Comparison of ENCODE assay signal across 8 cellular contexts in the genomic region with DNA sequence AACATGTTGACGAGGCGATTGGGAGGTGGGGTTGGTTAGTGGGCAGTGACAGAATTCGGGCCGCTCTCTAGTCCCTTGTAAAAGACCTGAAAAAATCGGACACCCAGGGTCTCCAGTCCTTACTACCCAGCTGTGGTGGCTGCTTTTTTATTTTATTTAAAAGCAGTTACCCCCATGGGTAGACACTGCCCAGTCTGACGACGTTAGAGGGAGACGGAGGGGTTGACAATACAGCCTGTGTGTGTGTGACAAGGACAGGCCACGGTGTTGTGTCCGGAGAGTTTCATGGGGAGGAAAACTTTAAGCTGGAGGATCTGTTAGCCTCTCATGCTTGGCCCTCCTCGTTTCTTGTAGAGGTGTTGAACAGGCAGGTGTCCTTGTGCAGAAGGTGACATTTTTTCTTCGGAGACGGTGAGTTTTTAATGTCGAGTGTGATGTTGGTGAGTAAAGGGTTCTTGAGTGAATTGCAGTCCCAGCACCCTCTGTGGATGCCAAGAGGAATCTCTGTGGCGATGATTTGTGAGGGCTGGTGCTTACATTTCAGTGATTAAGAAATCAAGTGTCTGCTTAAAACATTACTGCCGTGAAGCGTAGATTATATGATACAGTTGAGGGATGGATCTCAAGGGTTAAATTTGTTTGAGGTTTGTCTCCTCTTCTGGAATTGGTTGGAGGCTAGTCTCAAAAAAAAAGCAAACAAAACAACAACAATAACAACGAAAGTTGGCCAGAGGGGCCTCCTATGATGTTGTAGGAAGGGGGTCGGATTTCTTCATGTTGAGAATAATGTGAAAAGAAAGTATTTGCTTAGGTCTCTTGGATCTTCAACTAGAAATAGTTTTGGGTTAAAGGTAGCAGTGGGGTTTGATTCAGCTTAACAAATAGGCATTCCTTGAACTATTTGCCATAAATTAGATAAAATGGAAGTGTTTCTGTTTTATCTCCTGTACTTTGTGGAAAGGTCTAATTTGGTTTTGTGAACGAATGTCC. TPM values are rescaled to one million over a fixed set of nuclear protein-coding genes. Genes with fewer than 3 reads are reported as not detected.
A peak's percentile ranks its signal among the peaks of the same experiment; 100 is the strongest.
DNase-seq lines count a peak whose midpoint lies in the region; ATAC-seq, FAIRE-seq and TF ChIP-seq lines count a peak whose summit lies in the region.

No MANE protein-coding gene starts in this region.

- CTCF ChIA-PET in K562 (lab: Yijun Ruan, JAX; ENCODE audit: low intra/inter-chr PET ratio), result interaction anchor here (0.7 kb wide), 1 partner anchor 1395 kb away, joined by 3 read pairs; no protein-coding TSS in a partner anchor

- H2AFZ ChIP-seq in Loucy (ENCODE audit: low read length) (peak overlapping the region; percentile 52; the same call in 1 of the 2 replicates), K562 (ENCODE audit: low read depth, low read length) (peak overlapping the region; percentile 45)

- 5% methylated on average over 20 of the region's 20 CpGs for WGBS in K562 (ENCODE audit: insufficient coverage, low coverage, missing lambda C conversion rate)

- 0 out of 2 replicates have a peak, but pooled peaks cover 4% of the 10 kb centered on the region for H3F3A ChIP-seq in Loucy (ENCODE audit: low read depth)

- no peak for TF ChIP-seq RAD21 in K562 (CRISPR knock-in tag; conservative IDR thresholded peaks at IDR 0.05 in 1 of 2, IDR thresholded peaks at IDR 0.05 in 1 of 2)

- H3K9me3 ChIP-seq in ES-I3 (ENCODE audit: control insufficient read depth, insufficient read depth, low read length), result no peaks in the 10 kb centered on the region
- no peaks in the 10 kb centered on the region for H3K9me3 ChIP-seq in Loucy (ENCODE audit: insufficient read depth, low read depth, low read length)
- H3K9me3 ChIP-seq in K562 (replicated peaks; ENCODE audit: control insufficient read depth, insufficient read depth, low read depth, low read length), result no peaks in the 10 kb centered on the region
- H3K9me3 ChIP-seq in kidney (ENCODE audit: control insufficient read depth in 1 of 2, low read length in 2 of 2), result no peaks in the 10 kb centered on the region

- H3K27me3 Mint-ChIP-seq in stimulated activated naive B cell treated with anti-CD40 and anti-IgM and Interleukin-4, amounts not matched to agents 10 μg/mL and 1 μg/mL and 100 μg/mL, for 72 hours, result no peaks in the 10 kb centered on the region

- H4K20me1 ChIP-seq in Loucy (ENCODE audit: insufficient read depth, low read length, poor library complexity, severe bottlenecking) (peaks cover 22% of the 10 kb centered on the region), K562 (replicated peaks; ENCODE audit: control insufficient read depth, insufficient read depth, low read length) (peaks cover 6% of the 10 kb centered on the region)

- TF ChIP-seq EP300 in K562 (IDR thresholded peaks at IDR 0.05; ENCODE audit: low read length), result no peak

- H3K4me3 Mint-ChIP-seq in stimulated activated naive B cell treated with anti-CD40 and anti-IgM and Interleukin-4, amounts not matched to agents 10 μg/mL and 1 μg/mL and 100 μg/mL, for 72 hours, result peak overlapping the region; percentile 85 to 99

- H3K79me2 ChIP-seq in Loucy (ENCODE audit: insufficient read depth, low read length) (peaks cover 60% of the 10 kb centered on the region), K562 (ENCODE audit: control insufficient read depth, insufficient read depth, low read length) (peaks cover 62% of the 10 kb centered on the region)

- no peaks in the 10 kb centered on the region for H3K9me3 Mint-ChIP-seq in stimulated activated naive B cell treated with anti-CD40 and anti-IgM and Interleukin-4, amounts not matched to agents 10 μg/mL and 1 μg/mL and 100 μg/mL, for 72 hours

- peak overlapping the region; percentile 85 for H3K4me3 ChIP-seq in Loucy (ENCODE audit: low read length, poor library complexity, severe bottlenecking)
- H3K4me3 ChIP-seq in K562, result peak overlapping the region; percentile 69
- H3K4me3 ChIP-seq in kidney (ENCODE audit: low read length in 2 of 2), result peak overlapping the region; percentile 63 to 75

- BruUV-seq in K562 (replicated peaks; lab: Mats Ljungman, UMichigan), result TSS peak; percentile 37

- H3K27me3 ChIP-seq in Loucy (ENCODE audit: insufficient read depth, low read length, poor library complexity, severe bottlenecking), result no peaks in the 10 kb centered on the region
- no peaks in the 10 kb centered on the region for H3K27me3 ChIP-seq in K562 (ENCODE audit: control insufficient read depth in 2 of 2, insufficient read depth in 2 of 2, low read length in 2 of 2)

- FAIRE-seq in K562 (lab: Jason Lieb, UNC) (peak; percentile 69), kidney (lab: Jason Lieb, UNC) (no peak)

- peak overlapping the region; percentile 79 for H3K27ac Mint-ChIP-seq in stimulated activated naive B cell treated with anti-CD40 and anti-IgM and Interleukin-4, amounts not matched to agents 10 μg/mL and 1 μg/mL and 100 μg/mL, for 72 hours

- DNase-seq in K562 (ENCODE audit: extremely low read depth in 1 of 4, low spot score in 3 of 4), result peak in 2 of 4 experiments; percentile 30 to 61
- DNase-seq in kidney, result no peak
- no peak for DNase-seq in stimulated activated naive B cell treated with anti-CD40 and anti-IgM and Interleukin-4, amounts not matched to agents 10 μg/mL and 1 μg/mL and 100 μg/mL, for 72 hours
- DNase-seq in OCI-M2 (lab: John Stamatoyannopoulos, UW; ENCODE audit: unreplicated experiment), result no peak

- H3K36me3 ChIP-seq in ES-I3 (ENCODE audit: insufficient read depth, low read length) (no peaks in the 10 kb centered on the region), Loucy (ENCODE audit: insufficient read depth, low read length) (no peaks in the 10 kb centered on the region), K562 (ENCODE audit: control insufficient read depth, insufficient read depth, low read length) (no peaks in the 10 kb centered on the region), kidney (ENCODE audit: control insufficient read depth in 1 of 2, insufficient read depth in 2 of 2, low read length in 2 of 2) (no peaks in the 10 kb centered on the region)

- no peak for TF ChIP-seq POLR2A in K562 (conservative IDR thresholded peaks at IDR 0.05)

- TF ChIP-seq CTCF in Loucy (conservative IDR thresholded peaks at IDR 0.05; ENCODE audit: low read length), result no peak
- no peak for TF ChIP-seq CTCF in K562 (IDR thresholded peaks at IDR 0.05 in 2 of 3, conservative IDR thresholded peaks at IDR 0.05 in 1 of 3; ENCODE audit: insufficient read depth in 2 of 3, low read depth in 1 of 3, low read length in 3 of 3)
- no peak for TF ChIP-seq CTCF in kidney (IDR thresholded peaks at IDR 0.05; ENCODE audit: borderline replicate concordance, extremely low read depth, insufficient read depth)

- H3K9ac ChIP-seq in ES-I3 (ENCODE audit: low read depth, low read length) (peak overlapping the region; percentile 84), Loucy (ENCODE audit: low read depth, low read length, poor library complexity, severe bottlenecking) (peak overlapping the region; percentile 61), K562 (ENCODE audit: insufficient read depth in 1 of 2, low read depth in 2 of 2, low read length in 2 of 2) (peak overlapping the region; percentile 60 to 97), kidney (ENCODE audit: low read length in 2 of 2) (peak overlapping the region; percentile 56 to 74)

- H3K9me2 ChIP-seq in Loucy (replicated peaks; ENCODE audit: low read depth, low read length), result no peaks in the 10 kb centered on the region

- POLR2A ChIA-PET in K562 (lab: Yijun Ruan, JAX), result interaction anchor here (0.6 to 5.9 kb wide), 4 partner anchors 15 to 32 kb away, joined by 3 to 33 read pairs (median 4); no protein-coding TSS in a partner anchor

- H3K36me3 Mint-ChIP-seq in stimulated activated naive B cell treated with anti-CD40 and anti-IgM and Interleukin-4, amounts not matched to agents 10 μg/mL and 1 μg/mL and 100 μg/mL, for 72 hours, result peaks cover 3 to 6% of the 10 kb centered on the region in 2 donors

- peak overlapping the region; percentile 89 for H3K4me2 ChIP-seq in Loucy (ENCODE audit: low read depth, low read length, poor library complexity, severe bottlenecking)
- H3K4me2 ChIP-seq in K562 (ENCODE audit: insufficient read depth, low read length), result peak overlapping the region; percentile 82

- in situ Hi-C loops in K562 (cut with MboI), result loop anchor here (5.0 kb wide), 1 partner anchor 305 kb away; no protein-coding TSS in a partner anchor

- peak; percentile 38 for ATAC-seq in K562
- ATAC-seq in stimulated activated naive B cell treated with anti-CD40 and anti-IgM and Interleukin-4, amounts not matched to agents 10 μg/mL and 1 μg/mL and 100 μg/mL, for 72 hours (replicated peaks), result no peak
- ATAC-seq in GM19455 (IDR thresholded peaks at IDR 0.05; ENCODE audit: unreplicated experiment), result no peak
- no peak for ATAC-seq in HG03196 (IDR thresholded peaks at IDR 0.05; ENCODE audit: unreplicated experiment)

- peaks cover 32 to 50% of the 10 kb centered on the region in 2 donors for H3K4me1 Mint-ChIP-seq in stimulated activated naive B cell treated with anti-CD40 and anti-IgM and Interleukin-4, amounts not matched to agents 10 μg/mL and 1 μg/mL and 100 μg/mL, for 72 hours

- H3K9me1 ChIP-seq in K562 (ENCODE audit: control insufficient read depth, insufficient read depth, low read length), result no peaks in the 10 kb centered on the region

- intact Hi-C loops in K562 (cut with micrococcal nuclease) (loop anchor here (5.0 kb wide), 3 partner anchors 35 to 335 kb away; no protein-coding TSS in a partner anchor), kidney (cut with DNase I) (no loop called here)

- peak overlapping the region; percentile 56 for H3K27ac ChIP-seq in K562 (ENCODE audit: extremely low read depth, low read depth, low read length)
- peak overlapping the region; percentile 59 to 78 for H3K27ac ChIP-seq in kidney (ENCODE audit: low read depth in 2 of 2, low read length in 2 of 2)

- no peaks in the 10 kb centered on the region; the same call in 1 of the 2 replicates for H3K4me1 ChIP-seq in ES-I3 (ENCODE audit: insufficient read depth, low read length)
- H3K4me1 ChIP-seq in Loucy (ENCODE audit: insufficient read depth, low read length, poor library complexity, severe bottlenecking), result peaks cover 63% of the 10 kb centered on the region
- peaks cover 24 to 48% of the 10 kb centered on the region in 2 experiments for H3K4me1 ChIP-seq in K562 (replicated peaks in 1 of 2; ENCODE audit: control insufficient read depth in 2 of 2, insufficient read depth in 2 of 2, low read length in 2 of 2)
- peaks cover 14 to 16% of the 10 kb centered on the region in 2 donors for H3K4me1 ChIP-seq in kidney (ENCODE audit: control insufficient read depth in 1 of 2, insufficient read depth in 1 of 2, low read depth in 1 of 2, low read length in 2 of 2)

RNA-seq across cellular contexts. Expression of a gene that starts 1.5 kb away (rescaled TPM):
- total RNA-seq in K562 (2011; cell fraction: chromatin; rRNA removed; ENCODE audit: low replicate concordance), result 51.3 and 140 TPM in 2 replicates
- 21.5 and 31.2 TPM in 2 replicates for total RNA-seq in K562 (2011; cell fraction: nucleolus; rRNA removed)
- 55.1 and 80.0 TPM in 2 replicates for total RNA-seq in K562 (2011; cell fraction: nucleoplasm; rRNA removed)
- total RNA-seq in K562 (2014; rRNA removed), result 8.3 and 12.2 TPM in 2 replicates
- total RNA-seq in K562 (2014; rRNA removed; fragmentation: Illumina TruSeq; extraction: Trizol), result 19.4 and 20.3 TPM in 2 replicates
- 19.9 TPM in 2 replicates for total RNA-seq in K562 (2015; rRNA removed; fragmentation: Illumina TruSeq; extraction: Trizol)
- total RNA-seq in K562 (2021), result 16.2 and 17.0 TPM in 2 replicates
- 22.2 and 25.7 TPM in 2 replicates for polyA plus RNA-seq in K562 (2011; rRNA removed)
- polyA plus RNA-seq in K562 (2011; cell fraction: cytosol; rRNA removed), result 12.8 and 15.5 TPM in 2 replicates
- 23.6 and 27.1 TPM in 2 replicates for polyA plus RNA-seq in K562 (2011; cell fraction: nucleus; rRNA removed)
- polyA plus RNA-seq in K562 (2012), result 12.6 and 12.9 TPM in 2 replicates
- 17.4 and 19.7 TPM in 2 replicates for polyA plus RNA-seq in K562 (2014; fragmentation: Illumina TruSeq; extraction: Trizol)
- 1 to 10 TPM; 4.9 to 6.2 TPM for polyA plus RNA-seq in K562 (2014; fragmentation: Nextera tagmentation; extraction: Ambion mirVana)
- polyA plus RNA-seq in K562 (2014; rRNA removed), result 9.4 and 10.8 TPM in 2 replicates
- 67.5 and 67.7 TPM in 2 replicates for polyA minus RNA-seq in K562 (2011; rRNA and poly(A)+ RNA removed)
- polyA minus RNA-seq in K562 (2011; cell fraction: cytosol; rRNA and poly(A)+ RNA removed), result 14.5 and 23.9 TPM in 2 replicates
- polyA minus RNA-seq in K562 (2011; cell fraction: nucleus; rRNA and poly(A)+ RNA removed), result 40.3 and 55.5 TPM in 2 replicates
- total RNA-seq in kidney, result 41.5 TPM
- polyA plus RNA-seq in kidney (ENCODE audit: insufficient read depth, low read depth, low replicate concordance), result 11.6 TPM
